Comparison of ENCODE assay signal across 16 cellular contexts in the genomic region with DNA sequence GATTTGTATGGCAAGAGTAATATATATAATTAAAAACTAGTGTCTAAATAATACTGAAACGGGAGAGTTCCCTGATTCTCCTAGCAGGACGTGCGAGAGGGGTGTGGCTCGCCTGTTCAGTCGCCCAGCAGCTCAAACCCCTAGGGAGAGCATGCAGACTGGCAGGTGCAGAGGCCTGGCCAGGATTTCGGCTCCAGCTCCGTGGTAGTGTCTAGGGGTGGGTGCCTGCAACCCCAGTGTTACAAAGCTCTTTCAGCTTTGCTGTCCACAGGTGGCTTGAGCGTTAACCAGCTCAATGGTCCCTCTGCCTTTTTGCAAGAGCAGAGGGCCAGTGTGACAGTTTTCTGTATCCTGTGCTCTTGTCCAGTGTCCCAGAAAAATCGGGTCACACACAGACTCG.
DNase-seq lines count a peak whose midpoint lies in the region; ATAC-seq, FAIRE-seq and TF ChIP-seq lines count a peak whose summit lies in the region.
"Had no signal": no experiment of that assay in that cellular context is flagged by ENCODE, and none has a peak within 500 bp of the region (broad histone marks: within the 10 kb centered on the region; RNA-seq: fewer than 3 reads in every experiment).

No MANE protein-coding gene starts in this region.

- no peaks in the 10 kb centered on the region for H3K9me2 ChIP-seq in hepatocyte (replicated peaks; ENCODE audit: insufficient read depth)

- in situ Hi-C loops in HepG2 (cut with HindIII; ENCODE audit: extremely low pct_ligation_motif_present, low pct_unique_long_range_greater_than_20kb) = no loop called here

- H3K27ac ChIP-seq in HepG2 (ENCODE audit: extremely low read length, insufficient read depth, low read length) = no peak overlapping the region
- H3K27ac ChIP-seq in right lobe of liver = no peak overlapping the region
- peak overlapping the region; percentile 53 for H3K27ac ChIP-seq in RWPE2 (ENCODE audit: poor library complexity, severe bottlenecking)
- no peak overlapping the region for H3K27ac ChIP-seq in hepatocyte
- H3K27ac ChIP-seq: A549, C4-2B had no signal

- H2AFZ ChIP-seq in HepG2 (ENCODE audit: low read length) = no peak overlapping the region
- no peak overlapping the region for H2AFZ ChIP-seq in hepatocyte

- no peak for TF ChIP-seq EP300 in HepG2 (IDR thresholded peaks at IDR 0.05; ENCODE audit: low read depth in 2 of 2, low read length in 2 of 2)
- TF ChIP-seq EP300 in HepG2 (CRISPR knock-in tag; IDR thresholded peaks at IDR 0.05; ENCODE audit: borderline replicate concordance) = no peak

- H3K9ac ChIP-seq in HepG2 (ENCODE audit: insufficient read depth, low read depth, low read length) = no peak overlapping the region

- no peak for FAIRE-seq in HepG2 (lab: Jason Lieb, UNC)
- FAIRE-seq: A549, GM12892, GM19239 had no signal

- CTCF ChIA-PET in HepG2 (lab: Yijun Ruan, JAX; ENCODE audit: low intra/inter-chr PET ratio, low total read pairs) = no interaction called here

- H3K4me1 ChIP-seq in HepG2 (ENCODE audit: insufficient read depth, low read length) (no peaks in the 10 kb centered on the region), right lobe of liver (no peaks in the 10 kb centered on the region), RWPE2 (ENCODE audit: insufficient read depth, poor library complexity, severe bottlenecking) (peaks cover 19% of the 10 kb centered on the region), hepatocyte (ENCODE audit: insufficient read depth) (no peaks in the 10 kb centered on the region)
- H3K4me1 ChIP-seq: BE2C had no signal

- DNase-seq in HepG2 (ENCODE audit: low spot score) = no peak
- no peak for DNase-seq in right lobe of liver
- peak; percentile 14 for DNase-seq in NCI-H2107 treated with DMSO at 0.1 percent for 48 hours (lab: John Stamatoyannopoulos, UW; ENCODE audit: unreplicated experiment)
- no peak for DNase-seq in RWPE2 (ENCODE audit: low spot score)
- DNase-seq in hepatocyte (ENCODE audit: low spot score) = no peak
- DNase-seq: BE2C; CD4-positive, alpha-beta memory T cell; DND-41; GDM1; HCEC 1CT; HFFc6 had no signal

- no peak for TF ChIP-seq RAD21 in HepG2 (CRISPR knock-in tag; IDR thresholded peaks at IDR 0.05)

- H3K36me3 ChIP-seq in HepG2 (replicated peaks in 1 of 2; ENCODE audit: control insufficient read depth in 1 of 2, insufficient read depth in 2 of 2, low read length in 2 of 2) (no peaks in the 10 kb centered on the region), right lobe of liver (no peaks in the 10 kb centered on the region), RWPE2 (ENCODE audit: low read depth) (no peaks in the 10 kb centered on the region), hepatocyte (replicated peaks; ENCODE audit: insufficient read depth, low read depth) (no peaks in the 10 kb centered on the region)
- H3K36me3 ChIP-seq: BE2C had no signal

- H3K4me3 ChIP-seq in HepG2 (replicated peaks in 1 of 3; ENCODE audit: insufficient read depth in 1 of 3, low read depth in 2 of 3, low read length in 3 of 3) = no peak overlapping the region
- H3K4me3 ChIP-seq in right lobe of liver = no peak overlapping the region
- no peak overlapping the region for H3K4me3 ChIP-seq in RWPE2 (ENCODE audit: severe bottlenecking)
- no peak overlapping the region for H3K4me3 ChIP-seq in hepatocyte
- H3K4me3 ChIP-seq: A549 had no signal

- intact Hi-C loops in HepG2 (cut with micrococcal nuclease; ENCODE audit: unreplicated experiment) (no loop called here), right lobe of liver (cut with DNase I) (no loop called here)

- no peaks in the 10 kb centered on the region for H3K9me3 ChIP-seq in HepG2 (ENCODE audit: low read length)
- H3K9me3 ChIP-seq in right lobe of liver = no peaks in the 10 kb centered on the region
- H3K9me3 ChIP-seq in RWPE2 (ENCODE audit: severe bottlenecking) = no peaks in the 10 kb centered on the region
- H3K9me3 ChIP-seq in hepatocyte (ENCODE audit: low read depth) = no peaks in the 10 kb centered on the region
- H3K9me3 ChIP-seq: A549, BE2C had no signal

- TF ChIP-seq CTCF in HepG2 (CRISPR knock-in tag; IDR thresholded peaks at IDR 0.05) (no peak), right lobe of liver (IDR thresholded peaks at IDR 0.05) (no peak), RWPE2 (IDR thresholded peaks at IDR 0.05; ENCODE audit: poor library complexity, severe bottlenecking) (no peak), hepatocyte (IDR thresholded peaks at IDR 0.05; ENCODE audit: poor library complexity) (no peak)

- POLR2A ChIA-PET in HepG2 (lab: Yijun Ruan, JAX) = no interaction called here

- BruUV-seq in HepG2 (replicated peaks; lab: Mats Ljungman, UMichigan) = no TSS peak

- H4K20me1 ChIP-seq in HepG2 (ENCODE audit: insufficient read depth, low read length) = no peaks in the 10 kb centered on the region
- H4K20me1 ChIP-seq in hepatocyte (ENCODE audit: insufficient read depth, poor library complexity, severe bottlenecking) = no peaks in the 10 kb centered on the region

- no peak for TF ChIP-seq POLR2A in HepG2 (IDR thresholded peaks at IDR 0.05; ENCODE audit: insufficient read depth in 1 of 2, low read depth in 2 of 2, low read length in 2 of 2)
- no peak for TF ChIP-seq POLR2A in right lobe of liver (IDR thresholded peaks at IDR 0.05)

- H3K27me3 ChIP-seq in HepG2 (ENCODE audit: control insufficient read depth in 1 of 2, insufficient read depth in 2 of 2, low read length in 2 of 2) (no peaks in the 10 kb centered on the region; a peak in 2 of 5 replicates), right lobe of liver (no peaks in the 10 kb centered on the region), RWPE2 (ENCODE audit: insufficient read depth, poor library complexity, severe bottlenecking) (no peaks in the 10 kb centered on the region), hepatocyte (no peaks in the 10 kb centered on the region)
- H3K27me3 ChIP-seq: BE2C had no signal

- ATAC-seq in HepG2 (peak; percentile 50; the same call in 2 of the 3 replicates), right lobe of liver (no peak), RWPE2 (ENCODE audit: low read depth) (no peak), HG02571 (IDR thresholded peaks at IDR 0.05; ENCODE audit: unreplicated experiment) (no peak)
- ATAC-seq: A549 had no signal

- H3K79me2 ChIP-seq in HepG2 (ENCODE audit: insufficient read depth, low read length) (no peaks in the 10 kb centered on the region), hepatocyte (no peaks in the 10 kb centered on the region)

- WGBS in HepG2 (ENCODE audit: low lambda C conversion rate) = 11% methylated on average over 8 of the region's 10 CpGs
- 62% methylated on average over 5 of the region's 10 CpGs for WGBS in right lobe of liver (ENCODE audit: insufficient coverage, low coverage, low lambda C conversion rate, missing lambda C conversion rate)
- 90% methylated on average over 10 of the region's 10 CpGs for WGBS in hepatocyte (ENCODE audit: low lambda C conversion rate, missing lambda C conversion rate)

- H3K4me2 ChIP-seq in HepG2 (ENCODE audit: low read depth, low read length) = no peak overlapping the region
- no peak overlapping the region for H3K4me2 ChIP-seq in hepatocyte
- H3K4me2 ChIP-seq: A549 had no signal

TF ChIP-seq in HepG2, 621 proteins besides CTCF, POLR2A, EP300 and RAD21 (continues in another document):
- no peak for TF ChIP-seq ZSCAN22 (CRISPR knock-in tag; IDR thresholded peaks at IDR 0.05)
- no peak for TF ChIP-seq JDP2 (CRISPR knock-in tag; IDR thresholded peaks at IDR 0.05; ENCODE audit: borderline replicate concordance)
- no peak for TF ChIP-seq TMF1 (CRISPR knock-in tag; IDR thresholded peaks at IDR 0.05; ENCODE audit: low read depth)
- no peak for TF ChIP-seq ZNF564 (CRISPR knock-in tag; IDR thresholded peaks at IDR 0.05)
- TF ChIP-seq, protein P1, sequence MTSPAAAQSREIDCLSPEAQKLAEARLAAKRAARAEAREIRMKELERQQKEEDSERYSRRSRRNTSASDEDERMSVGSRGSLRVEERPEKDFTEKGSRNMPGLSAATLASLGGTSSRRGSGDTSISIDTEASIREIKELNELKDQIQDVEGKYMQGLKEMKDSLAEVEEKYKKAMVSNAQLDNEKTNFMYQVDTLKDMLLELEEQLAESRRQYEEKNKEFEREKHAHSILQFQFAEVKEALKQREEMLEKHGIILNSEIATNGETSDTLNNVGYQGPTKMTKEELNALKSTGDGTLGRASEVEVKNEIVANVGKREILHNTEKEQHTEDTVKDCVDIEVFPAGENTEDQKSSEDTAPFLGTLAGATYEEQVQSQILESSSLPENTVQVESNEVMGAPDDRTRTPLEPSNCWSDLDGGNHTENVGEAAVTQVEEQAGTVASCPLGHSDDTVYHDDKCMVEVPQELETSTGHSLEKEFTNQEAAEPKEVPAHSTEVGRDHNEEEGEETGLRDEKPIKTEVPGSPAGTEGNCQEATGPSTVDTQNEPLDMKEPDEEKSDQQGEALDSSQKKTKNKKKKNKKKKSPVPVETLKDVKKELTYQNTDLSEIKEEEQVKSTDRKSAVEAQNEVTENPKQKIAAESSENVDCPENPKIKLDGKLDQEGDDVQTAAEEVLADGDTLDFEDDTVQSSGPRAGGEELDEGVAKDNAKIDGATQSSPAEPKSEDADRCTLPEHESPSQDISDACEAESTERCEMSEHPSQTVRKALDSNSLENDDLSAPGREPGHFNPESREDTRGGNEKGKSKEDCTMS (CRISPR knock-in tag; conservative IDR thresholded peaks at IDR 0.05) = no peak
- TF ChIP-seq RBFOX2 (IDR thresholded peaks at IDR 0.05; ENCODE audit: low read depth, low read length) = no peak
